ENCODE assay signal across 17 cellular contexts in genomic region chr11:58637367-58637766, GRCh38. TPM values are rescaled to one million over a fixed set of nuclear protein-coding genes. Genes with fewer than 3 reads are reported as not detected.
A peak's percentile ranks its signal among the peaks of the same experiment; 100 is the strongest.
DNase-seq lines count a peak whose midpoint lies in the region; ATAC-seq, FAIRE-seq and TF ChIP-seq lines count a peak whose summit lies in the region.
"Had no signal": no experiment of that assay in that cellular context is flagged by ENCODE, and none has a peak within 500 bp of the region (broad histone marks: within the 10 kb centered on the region; RNA-seq: fewer than 3 reads in every experiment).

No MANE protein-coding gene starts in this region.

- no peak overlapping the region for H3K4me3 ChIP-seq in epithelial cell of esophagus (ENCODE audit: low read length)
- H3K4me3 ChIP-seq: A549, GM23338 had no signal

- ATAC-seq in left cardiac atrium, result no peak
- no peak for ATAC-seq in GM18502 (IDR thresholded peaks at IDR 0.05; ENCODE audit: poor library complexity, unreplicated experiment)
- ATAC-seq: A549, GM23338 had no signal

- H3K4me1 Mint-ChIP-seq in activated CD4-positive, alpha-beta memory T cell treated with anti-CD3 and anti-CD28 coated beads for 36 hours (ENCODE audit: low read depth), result peaks cover 18% of the 10 kb centered on the region
- H3K4me1 Mint-ChIP-seq: GM23338 had no signal

- no peaks in the 10 kb centered on the region for H3K27me3 Mint-ChIP-seq in activated CD4-positive, alpha-beta memory T cell treated with anti-CD3 and anti-CD28 coated beads for 36 hours
- H3K27me3 Mint-ChIP-seq: CD4-positive, alpha-beta memory T cell had no signal

- H3K27ac Mint-ChIP-seq in activated CD4-positive, alpha-beta memory T cell treated with anti-CD3 and anti-CD28 coated beads for 36 hours, result no peak overlapping the region
- H3K27ac Mint-ChIP-seq: GM23338 had no signal

- POLR2A ChIA-PET in activated CD4-positive, alpha-beta memory T cell treated with anti-CD3 and anti-CD28 coated beads for 36 hours (lab: Charles Lee), result no interaction called here

- TF ChIP-seq CTCF in epithelial cell of esophagus (IDR thresholded peaks at IDR 0.05; ENCODE audit: insufficient read depth, low read depth, low read length, missing control alignments), result no peak

- intact Hi-C loops in left cardiac atrium (cut with DNase I), result no loop called here
- intact Hi-C loops in activated CD4-positive, alpha-beta memory T cell treated with anti-CD3 and anti-CD28 coated beads for 36 hours (cut with micrococcal nuclease), result no loop called here

- H3K4me3 Mint-ChIP-seq in activated CD4-positive, alpha-beta memory T cell treated with anti-CD3 and anti-CD28 coated beads for 36 hours, result no peak overlapping the region
- H3K4me3 Mint-ChIP-seq: CD4-positive, alpha-beta memory T cell; GM23338 had no signal

- peak; percentile 66 for FAIRE-seq in GM12891 (lab: Jason Lieb, UNC)
- FAIRE-seq: A549, D721Med, GM18507 had no signal

- no peak for TF ChIP-seq POLR2A in GM12891 (IDR thresholded peaks at IDR 0.05; ENCODE audit: low read depth, low read length)

- DNase-seq in DMS79 (lab: John Stamatoyannopoulos, UW), result peak; percentile 25
- no peak for DNase-seq in GM12891 (ENCODE audit: insufficient read length, low spot score)
- DNase-seq in epithelial cell of esophagus (ENCODE audit: low read depth), result peak; percentile 12
- peak; percentile 31 for DNase-seq in kidney glomerular epithelial cell (lab: John Stamatoyannopoulos, UW)
- DNase-seq in left cardiac atrium, result no peak
- no peak for DNase-seq in activated CD4-positive, alpha-beta memory T cell treated with anti-CD3 and anti-CD28 coated beads for 36 hours
- no peak for DNase-seq in OCI-M2 (lab: John Stamatoyannopoulos, UW; ENCODE audit: unreplicated experiment)
- DNase-seq: BE2C; CD4-positive, alpha-beta memory T cell; DMS153; GF-D8; H7 had no signal

- no peaks in the 10 kb centered on the region for H3K9me3 Mint-ChIP-seq in activated CD4-positive, alpha-beta memory T cell treated with anti-CD3 and anti-CD28 coated beads for 36 hours
- H3K9me3 Mint-ChIP-seq: CD4-positive, alpha-beta memory T cell; GM23338 had no signal

- H3K36me3 Mint-ChIP-seq in activated CD4-positive, alpha-beta memory T cell treated with anti-CD3 and anti-CD28 coated beads for 36 hours, result no peaks in the 10 kb centered on the region
- H3K36me3 Mint-ChIP-seq: CD4-positive, alpha-beta memory T cell had no signal

- CTCF ChIA-PET in activated CD4-positive, alpha-beta memory T cell treated with anti-CD3 and anti-CD28 coated beads for 36 hours (lab: Charles Lee), result interaction anchor here (1.0 to 1.7 kb wide), 4 partner anchors 8 to 498 kb away, joined by 3 to 4 read pairs (median 3); no protein-coding TSS in a partner anchor

TF ChIP-seq in GM12891, 5 proteins besides CTCF, POLR2A, EP300 and RAD21:
- no peak for TF ChIP-seq POU2F2 (IDR thresholded peaks at IDR 0.05; ENCODE audit: low read depth, low read length)
- no peak for TF ChIP-seq SPI1 (IDR thresholded peaks at IDR 0.05; ENCODE audit: low read depth, low read length)
- TF ChIP-seq TAF1 (IDR thresholded peaks at IDR 0.05; ENCODE audit: low read depth, low read length), result no peak
- TF ChIP-seq PAX5 (IDR thresholded peaks at IDR 0.05; ENCODE audit: insufficient read depth, low read length, severe bottlenecking), result no peak
- TF ChIP-seq POLR2AphosphoS5 (IDR thresholded peaks at IDR 0.05; ENCODE audit: low read depth, low read length), result no peak

RNA-seq across cellular contexts. Expression of gene CNTF, which starts 14.9 kb away (rescaled TPM):
- 1.2 TPM for polyA plus RNA-seq in GM12891 (2012; ENCODE audit: low read depth, missing spikeins)
- 1 to 10 TPM; 1.2 to 1.5 TPM for total RNA-seq in left cardiac atrium
- 1 to 10 TPM; 1.3 to 1.6 TPM for total RNA-seq in activated CD4-positive, alpha-beta memory T cell treated with anti-CD3 and anti-CD28 coated beads for 36 hours

RNA-seq across cellular contexts. Expression of gene ZFP91, which starts 58.5 kb away (rescaled TPM):
- polyA plus RNA-seq in GM12891 (2012; ENCODE audit: low read depth, missing spikeins), result 22.5 TPM
- 10 to 100 TPM; 49.8 to 58.6 TPM for total RNA-seq in left cardiac atrium
- total RNA-seq in activated CD4-positive, alpha-beta memory T cell treated with anti-CD3 and anti-CD28 coated beads for 36 hours, result 10 to 100 TPM; 34.9 to 36.1 TPM

Comparison
In these comparisons a context has a peak if more than half of its experiments do, and no peak if none do; other contexts are left out.
1. DNase-seq: peak in DMS79 (single experiment), epithelial cell of esophagus (single experiment) and kidney glomerular epithelial cell (single experiment); none in GM12891 (single experiment), left cardiac atrium (single experiment), activated CD4-positive, alpha-beta memory T cell treated with anti-CD3 and anti-CD28 coated beads for 36 hours (single experiment) and OCI-M2 (single experiment).